Comparison of ENCODE assay signal across 13 cellular contexts in genomic region chr17:19270347-19270950, GRCh38. TPM values are rescaled to one million over a fixed set of nuclear protein-coding genes. Genes with fewer than 3 reads are reported as not detected.
DNase-seq lines count a peak whose midpoint lies in the region; ATAC-seq, FAIRE-seq and TF ChIP-seq lines count a peak whose summit lies in the region.
"Had no signal": no experiment of that assay in that cellular context is flagged by ENCODE, and none has a peak within 500 bp of the region (broad histone marks: within the 10 kb centered on the region; RNA-seq: fewer than 3 reads in every experiment).

No MANE protein-coding gene starts in this region.

- 0 out of 3 replicates have a peak, but pooled peaks cover 2% of the 10 kb centered on the region for H3K79me2 ChIP-seq in K562 (ENCODE audit: control insufficient read depth, insufficient read depth, low read length)

- WGBS in K562 (ENCODE audit: insufficient coverage, low coverage, missing lambda C conversion rate), result 64% methylated on average over 8 of the region's 9 CpGs

- no peak overlapping the region for H2AFZ ChIP-seq in K562 (ENCODE audit: low read depth, low read length)

- H3K9me3 ChIP-seq in K562 (replicated peaks; ENCODE audit: control insufficient read depth, insufficient read depth, low read depth, low read length), result no peaks in the 10 kb centered on the region
- H3K9me3 ChIP-seq in left lung, result no peaks in the 10 kb centered on the region
- H3K9me3 ChIP-seq in thoracic aorta, result no peaks in the 10 kb centered on the region

- H3K36me3 ChIP-seq in K562 (ENCODE audit: control insufficient read depth, insufficient read depth, low read length) (peaks cover 4% of the 10 kb centered on the region), left lung (no peaks in the 10 kb centered on the region), thoracic aorta (no peaks in the 10 kb centered on the region)

- H3K4me1 ChIP-seq in K562 (replicated peaks in 1 of 2; ENCODE audit: control insufficient read depth in 2 of 2, insufficient read depth in 2 of 2, low read length in 2 of 2) (peaks cover 16 to 46% of the 10 kb centered on the region in 2 experiments; a peak in 4 of 5 replicates), left lung (peaks cover 29 to 44% of the 10 kb centered on the region in 2 donors), thoracic aorta (ENCODE audit: control insufficient read depth in 1 of 2, low read depth in 2 of 2) (peaks cover 30 to 60% of the 10 kb centered on the region in 2 donors)

- H4K20me1 ChIP-seq in K562 (replicated peaks; ENCODE audit: control insufficient read depth, insufficient read depth, low read length), result peaks cover 6% of the 10 kb centered on the region; the same call in 1 of the 2 replicates

- BruUV-seq in K562 (replicated peaks; lab: Mats Ljungman, UMichigan), result no TSS peak

- peak; percentile 21 for ATAC-seq in HG03280 (IDR thresholded peaks at IDR 0.05; ENCODE audit: unreplicated experiment)
- peak; percentile 64 for ATAC-seq in K562
- ATAC-seq in left lung, result peak; percentile 11
- ATAC-seq in thoracic aorta (ENCODE audit: insufficient number of reproducible peaks, low FRiP score, low read depth), result no peak

- H3K4me3 ChIP-seq in K562 (no peak overlapping the region), left lung (no peak overlapping the region), thoracic aorta (no peak overlapping the region)
- H3K4me3 ChIP-seq: SK-N-MC had no signal

- TF ChIP-seq CTCF in K562 (IDR thresholded peaks at IDR 0.05 in 2 of 3, conservative IDR thresholded peaks at IDR 0.05 in 1 of 3; ENCODE audit: insufficient read depth in 2 of 3, low read depth in 1 of 3, low read length in 3 of 3) (peak in 1 of 3 experiments; percentile 18; a peak in 2 of 6 replicates), left lung (IDR thresholded peaks at IDR 0.05) (no peak), thoracic aorta (IDR thresholded peaks at IDR 0.05) (peak; percentile 10)

- peak overlapping the region; percentile 21; the same call in 1 of the 2 replicates for H3K4me2 ChIP-seq in K562 (ENCODE audit: insufficient read depth, low read length)
- H3K4me2 ChIP-seq: KMS-11 had no signal

- H3K9ac ChIP-seq in K562 (ENCODE audit: insufficient read depth in 1 of 2, low read depth in 2 of 2, low read length in 2 of 2), result 0 out of 4 replicates have a peak overlapping the region, but pooled peaks of 1 of the 2 experiments have one; percentile 3
- H3K9ac ChIP-seq: KMS-11 had no signal

- in situ Hi-C loops in K562 (cut with MboI), result no loop called here

- POLR2A ChIA-PET in K562 (lab: Yijun Ruan, JAX), result interaction anchor here (0.8 kb wide), 1 partner anchor 12 kb away, joined by 3 read pairs; no protein-coding TSS in a partner anchor

- CTCF ChIA-PET in K562 (lab: Yijun Ruan, JAX; ENCODE audit: low intra/inter-chr PET ratio), result no interaction called here

- H3K27me3 ChIP-seq in K562 (ENCODE audit: control insufficient read depth in 2 of 2, insufficient read depth in 2 of 2, low read length in 2 of 2) (no peaks in the 10 kb centered on the region), left lung (no peaks in the 10 kb centered on the region), thoracic aorta (replicated peaks; ENCODE audit: insufficient read depth) (no peaks in the 10 kb centered on the region)

- no peak for FAIRE-seq in K562 (lab: Jason Lieb, UNC)
- FAIRE-seq: bronchial epithelial cell had no signal

- TF ChIP-seq EP300 in K562 (IDR thresholded peaks at IDR 0.05; ENCODE audit: low read length), result no peak

- TF ChIP-seq POLR2A in K562 (conservative IDR thresholded peaks at IDR 0.05), result no peak

- H3K9me1 ChIP-seq in K562 (ENCODE audit: control insufficient read depth, insufficient read depth, low read length), result no peaks in the 10 kb centered on the region

- no peak for TF ChIP-seq RAD21 in K562 (CRISPR knock-in tag; conservative IDR thresholded peaks at IDR 0.05 in 1 of 2, IDR thresholded peaks at IDR 0.05 in 1 of 2)

- DNase-seq in K562 (ENCODE audit: extremely low read depth in 1 of 4, low spot score in 3 of 4), result no peak
- no peak for DNase-seq in left lung
- DNase-seq in thoracic aorta (ENCODE audit: low spot score), result no peak
- DNase-seq in NCI-H2081 (lab: John Stamatoyannopoulos, UW), result no peak
- no peak for DNase-seq in NCI-H2107 (lab: John Stamatoyannopoulos, UW)
- no peak for DNase-seq in islet precursor cell
- DNase-seq: activated CD4-positive, alpha-beta T cell treated with anti-CD3 and anti-CD28 coated beads for 36 hours; DMS79 treated with DMSO at 0.1 percent for 48 hours; NCI-H446 had no signal

- intact Hi-C loops in K562 (cut with micrococcal nuclease) (no loop called here), left lung (cut with DNase I) (no loop called here)

- H3K27ac ChIP-seq in K562 (ENCODE audit: extremely low read depth, low read depth, low read length) (peak overlapping the region; percentile 19; the same call in 1 of the 3 replicates), left lung (peak overlapping the region in 1 of 2 donors; percentile 28), thoracic aorta (no peak overlapping the region)
- H3K27ac ChIP-seq: KMS-11, SK-N-MC had no signal

TF ChIP-seq in K562, 482 proteins besides CTCF, POLR2A, EP300 and RAD21:
- TF ChIP-seq TFAP4 (CRISPR knock-in tag; IDR thresholded peaks at IDR 0.05; ENCODE audit: borderline replicate concordance), result 0 out of 2 replicates have a peak, but pooled peaks have one; percentile 20
- no peak for TF ChIP-seq ZNF699 (CRISPR knock-in tag; IDR thresholded peaks at IDR 0.05; ENCODE audit: insufficient replicate concordance)
- peak; percentile 81 for TF ChIP-seq ZFP91 (CRISPR knock-in tag; IDR thresholded peaks at IDR 0.05)

RNA-seq across cellular contexts. Expression of gene EPN2, which starts 33.3 kb away (rescaled TPM):
- total RNA-seq in K562 (2011; cell fraction: chromatin; rRNA removed; ENCODE audit: low replicate concordance), result 57.2 and 65.1 TPM in 2 replicates
- 32.2 and 33.7 TPM in 2 replicates for total RNA-seq in K562 (2011; cell fraction: nucleolus; rRNA removed)
- total RNA-seq in K562 (2011; cell fraction: nucleoplasm; rRNA removed), result 38.0 and 45.9 TPM in 2 replicates
- total RNA-seq in K562 (2014; rRNA removed) (8.7 and 8.9 TPM in 2 replicates), K562 (2014; rRNA removed; fragmentation: Illumina TruSeq; extraction: Trizol) (5.8 and 8.3 TPM in 2 replicates), K562 (2015; rRNA removed; fragmentation: Illumina TruSeq; extraction: Trizol) (6.5 and 8.7 TPM in 2 replicates), K562 (2021) (12.9 and 14.0 TPM in 2 replicates), left lung (10 to 100 TPM; 43.3 to 49.1 TPM), thoracic aorta (10 to 100 TPM; 28.7 to 47.9 TPM)
- polyA plus RNA-seq in K562 (2011; rRNA removed) (8.8 and 10.4 TPM in 2 replicates), K562 (2014; fragmentation: Illumina TruSeq; extraction: Trizol) (7.4 and 9.0 TPM in 2 replicates), K562 (2014; fragmentation: Nextera tagmentation; extraction: Ambion mirVana) (1 to 10 TPM; 1.0 to 1.3 TPM), K562 (2014; rRNA removed) (9.1 and 10.3 TPM in 2 replicates)
- polyA plus RNA-seq in K562 (2011; cell fraction: cytosol; rRNA removed), result 8.6 and 15.3 TPM in 2 replicates
- 28.6 and 45.3 TPM in 2 replicates for polyA plus RNA-seq in K562 (2011; cell fraction: nucleus; rRNA removed)
- polyA plus RNA-seq in K562 (2012), result 10.2 and 10.7 TPM in 2 replicates
- 16.7 and 22.5 TPM in 2 replicates for polyA minus RNA-seq in K562 (2011; rRNA and poly(A)+ RNA removed)
- polyA minus RNA-seq in K562 (2011; cell fraction: cytosol; rRNA and poly(A)+ RNA removed), result 7.3 and 8.6 TPM in 2 replicates
- polyA minus RNA-seq in K562 (2011; cell fraction: nucleus; rRNA and poly(A)+ RNA removed), result 16.4 and 21.3 TPM in 2 replicates
